Comparison of ENCODE assay signal across 8 cellular contexts in the genomic region with DNA sequence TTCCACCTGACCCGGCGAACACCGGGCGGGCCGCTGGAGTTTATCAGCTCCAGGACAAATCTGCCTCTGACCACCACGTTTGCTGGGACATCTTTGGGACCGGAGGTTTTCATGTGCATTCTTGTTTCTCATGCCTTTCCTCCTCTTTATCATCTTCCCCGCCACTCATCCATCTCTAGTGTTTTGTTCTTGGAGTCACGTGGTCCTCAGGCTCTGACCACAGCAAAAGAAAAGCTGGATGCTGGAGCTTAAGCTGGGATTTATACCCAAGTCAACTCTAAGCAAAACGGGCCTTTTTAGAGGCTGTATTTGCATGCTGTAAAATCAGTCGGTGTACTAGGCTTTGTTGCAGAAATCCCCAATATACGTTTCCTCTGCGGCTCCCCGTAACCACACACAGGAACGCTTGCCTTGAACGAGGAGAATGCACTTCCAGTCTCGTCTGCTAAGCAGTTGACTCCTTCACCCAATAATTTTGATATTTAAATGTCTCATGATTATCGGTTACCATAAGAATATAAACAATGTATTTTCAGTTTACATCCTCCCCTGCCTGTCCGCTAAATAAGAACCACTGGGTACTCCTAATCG. TPM values are rescaled to one million over a fixed set of nuclear protein-coding genes. Genes with fewer than 3 reads are reported as not detected.
DNase-seq lines count a peak whose midpoint lies in the region; ATAC-seq and TF ChIP-seq lines count a peak whose summit lies in the region.

No MANE protein-coding gene starts in this region.

- DNase-seq in RKO (ENCODE audit: low spot score) (peak; percentile 68), caudate nucleus (lab: John Stamatoyannopoulos, UW) (peak in 26 of 61 donors; percentile 3 to 74 (median 46))

- no peaks in the 10 kb centered on the region for H3K9me3 ChIP-seq in liver (ENCODE audit: control insufficient read depth in 4 of 4, low read length in 3 of 4)

- H3K4me3 ChIP-seq in GM12875 (ENCODE audit: low read depth, low read length), result peak overlapping the region; percentile 87
- H3K4me3 ChIP-seq in liver (ENCODE audit: low read depth in 1 of 3, low read length in 3 of 3), result peak overlapping the region; percentile 91 to 98 (median 92)

- H3K27ac ChIP-seq in caudate nucleus (ENCODE audit: low read depth, low read length) (peak overlapping the region; percentile 91), liver (ENCODE audit: low read depth in 1 of 2, low read length in 2 of 2) (peak overlapping the region; percentile 83 to 84), temporal lobe (ENCODE audit: low read depth, low read length) (peak overlapping the region; percentile 91)

- H3K36me3 ChIP-seq in liver (ENCODE audit: control insufficient read depth in 4 of 4, insufficient read depth in 3 of 4, low read depth in 1 of 4, low read length in 3 of 4), result peaks cover 8 to 47% (median 34%) of the 10 kb centered on the region in 4 donors

- WGBS in liver, result 2% methylated on average over 20 of the region's 20 CpGs

- peaks cover 0 to 20% (median 13%) of the 10 kb centered on the region in 4 donors for H3K4me1 ChIP-seq in liver (ENCODE audit: control insufficient read depth in 4 of 4, insufficient read depth in 4 of 4, low read length in 3 of 4)

- TF ChIP-seq CTCF in GM12875 (IDR thresholded peaks at IDR 0.05; ENCODE audit: borderline replicate concordance, insufficient read depth, low read depth, low read length) (no peak), liver (IDR thresholded peaks at IDR 0.05; ENCODE audit: low read depth, low read length, missing input control) (no peak)

- peak; percentile 0 for ATAC-seq in HG03135 (IDR thresholded peaks at IDR 0.05; ENCODE audit: unreplicated experiment)
- ATAC-seq in esophagus mucosa, result no peak
- ATAC-seq in HG02970 (IDR thresholded peaks at IDR 0.05; ENCODE audit: low FRiP score, unreplicated experiment), result no peak

- H3K9ac ChIP-seq in liver (ENCODE audit: low read depth in 1 of 2, low read length in 2 of 2), result peak overlapping the region; percentile 76 to 95

- no peaks in the 10 kb centered on the region for H3K27me3 ChIP-seq in liver (ENCODE audit: control insufficient read depth in 4 of 4, insufficient read depth in 4 of 4, low read length in 3 of 4)

- no peak for TF ChIP-seq RAD21 in liver (IDR thresholded peaks at IDR 0.05)

TF ChIP-seq in liver, 16 proteins besides CTCF, POLR2A, EP300 and RAD21:
- TF ChIP-seq, protein P1, sequence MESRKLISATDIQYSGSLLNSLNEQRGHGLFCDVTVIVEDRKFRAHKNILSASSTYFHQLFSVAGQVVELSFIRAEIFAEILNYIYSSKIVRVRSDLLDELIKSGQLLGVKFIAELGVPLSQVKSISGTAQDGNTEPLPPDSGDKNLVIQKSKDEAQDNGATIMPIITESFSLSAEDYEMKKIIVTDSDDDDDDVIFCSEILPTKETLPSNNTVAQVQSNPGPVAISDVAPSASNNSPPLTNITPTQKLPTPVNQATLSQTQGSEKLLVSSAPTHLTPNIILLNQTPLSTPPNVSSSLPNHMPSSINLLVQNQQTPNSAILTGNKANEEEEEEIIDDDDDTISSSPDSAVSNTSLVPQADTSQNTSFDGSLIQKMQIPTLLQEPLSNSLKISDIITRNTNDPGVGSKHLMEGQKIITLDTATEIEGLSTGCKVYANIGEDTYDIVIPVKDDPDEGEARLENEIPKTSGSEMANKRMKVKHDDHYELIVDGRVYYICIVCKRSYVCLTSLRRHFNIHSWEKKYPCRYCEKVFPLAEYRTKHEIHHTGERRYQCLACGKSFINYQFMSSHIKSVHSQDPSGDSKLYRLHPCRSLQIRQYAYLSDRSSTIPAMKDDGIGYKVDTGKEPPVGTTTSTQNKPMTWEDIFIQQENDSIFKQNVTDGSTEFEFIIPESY (IDR thresholded peaks at IDR 0.05), result no peak
- TF ChIP-seq MAX (IDR thresholded peaks at IDR 0.05) (no peak), HNF4G (IDR thresholded peaks at IDR 0.05) (no peak), NR2F2 (IDR thresholded peaks at IDR 0.05) (no peak), EGR1 (IDR thresholded peaks at IDR 0.05; ENCODE audit: low read depth in 2 of 2) (no peak), GABPA (IDR thresholded peaks at IDR 0.05 in 1 of 2, conservative IDR thresholded peaks at IDR 0.05 in 1 of 2) (no peak), YY1 (IDR thresholded peaks at IDR 0.05) (no peak), RXRA (IDR thresholded peaks at IDR 0.05) (no peak), FOXA2 (IDR thresholded peaks at IDR 0.05) (no peak), FOXA1 (IDR thresholded peaks at IDR 0.05) (no peak), SP1 (IDR thresholded peaks at IDR 0.05) (no peak), TAF1 (conservative IDR thresholded peaks at IDR 0.05) (no peak), JUND (IDR thresholded peaks at IDR 0.05) (no peak)
- TF ChIP-seq, protein P2, sequence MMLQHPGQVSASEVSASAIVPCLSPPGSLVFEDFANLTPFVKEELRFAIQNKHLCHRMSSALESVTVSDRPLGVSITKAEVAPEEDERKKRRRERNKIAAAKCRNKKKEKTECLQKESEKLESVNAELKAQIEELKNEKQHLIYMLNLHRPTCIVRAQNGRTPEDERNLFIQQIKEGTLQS (IDR thresholded peaks at IDR 0.05), result no peak
- TF ChIP-seq, protein P3, sequence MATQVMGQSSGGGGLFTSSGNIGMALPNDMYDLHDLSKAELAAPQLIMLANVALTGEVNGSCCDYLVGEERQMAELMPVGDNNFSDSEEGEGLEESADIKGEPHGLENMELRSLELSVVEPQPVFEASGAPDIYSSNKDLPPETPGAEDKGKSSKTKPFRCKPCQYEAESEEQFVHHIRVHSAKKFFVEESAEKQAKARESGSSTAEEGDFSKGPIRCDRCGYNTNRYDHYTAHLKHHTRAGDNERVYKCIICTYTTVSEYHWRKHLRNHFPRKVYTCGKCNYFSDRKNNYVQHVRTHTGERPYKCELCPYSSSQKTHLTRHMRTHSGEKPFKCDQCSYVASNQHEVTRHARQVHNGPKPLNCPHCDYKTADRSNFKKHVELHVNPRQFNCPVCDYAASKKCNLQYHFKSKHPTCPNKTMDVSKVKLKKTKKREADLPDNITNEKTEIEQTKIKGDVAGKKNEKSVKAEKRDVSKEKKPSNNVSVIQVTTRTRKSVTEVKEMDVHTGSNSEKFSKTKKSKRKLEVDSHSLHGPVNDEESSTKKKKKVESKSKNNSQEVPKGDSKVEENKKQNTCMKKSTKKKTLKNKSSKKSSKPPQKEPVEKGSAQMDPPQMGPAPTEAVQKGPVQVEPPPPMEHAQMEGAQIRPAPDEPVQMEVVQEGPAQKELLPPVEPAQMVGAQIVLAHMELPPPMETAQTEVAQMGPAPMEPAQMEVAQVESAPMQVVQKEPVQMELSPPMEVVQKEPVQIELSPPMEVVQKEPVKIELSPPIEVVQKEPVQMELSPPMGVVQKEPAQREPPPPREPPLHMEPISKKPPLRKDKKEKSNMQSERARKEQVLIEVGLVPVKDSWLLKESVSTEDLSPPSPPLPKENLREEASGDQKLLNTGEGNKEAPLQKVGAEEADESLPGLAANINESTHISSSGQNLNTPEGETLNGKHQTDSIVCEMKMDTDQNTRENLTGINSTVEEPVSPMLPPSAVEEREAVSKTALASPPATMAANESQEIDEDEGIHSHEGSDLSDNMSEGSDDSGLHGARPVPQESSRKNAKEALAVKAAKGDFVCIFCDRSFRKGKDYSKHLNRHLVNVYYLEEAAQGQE (IDR thresholded peaks at IDR 0.05), result no peak

RNA-seq across cellular contexts. Expression of gene NDUFS6, which starts 0.6 kb away (rescaled TPM):
- 10 to 100 TPM; 18.7 to 33.4 TPM for total RNA-seq in liver
- 10 to 100 TPM; 61.1 to 82.5 TPM for polyA plus RNA-seq in liver
- total RNA-seq in temporal lobe, result 14.5 TPM
- total RNA-seq in esophagus mucosa, result 30.7 TPM

RNA-seq across cellular contexts. Expression of gene MRPL36, which starts 0.9 kb away (rescaled TPM):
- total RNA-seq in liver (10 to 100 TPM; 22.3 to 29.2 TPM), temporal lobe (14.3 TPM), esophagus mucosa (54.3 TPM)
- 100 to 1,000 TPM in 1 of 2 donors, 10 to 100 TPM in 1; 83.5 to 106 TPM for polyA plus RNA-seq in liver
